26 cellular contexts compared by ENCODE assay signal in the genomic region with DNA sequence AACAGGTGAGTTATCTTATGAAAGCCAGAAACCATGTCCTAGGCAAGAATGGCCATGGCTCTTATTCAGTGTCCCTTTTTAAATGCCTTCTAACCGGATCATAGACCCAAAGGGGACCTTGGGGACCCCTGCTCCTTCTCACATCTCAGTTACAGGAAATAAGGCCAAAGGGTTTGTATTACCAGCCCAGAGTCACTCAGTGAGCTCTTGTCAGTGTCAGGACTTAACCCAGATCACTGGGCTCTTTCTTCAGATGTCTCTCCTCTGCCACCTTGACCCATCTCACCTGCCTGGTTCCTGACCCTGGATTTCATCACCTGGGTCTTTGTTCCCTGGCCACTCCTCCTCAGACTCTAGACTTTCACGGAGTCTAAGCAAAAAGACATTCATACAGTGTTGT.
DNase-seq lines count a peak whose midpoint lies in the region; ATAC-seq, FAIRE-seq and TF ChIP-seq lines count a peak whose summit lies in the region.
"Had no signal": no experiment of that assay in that cellular context is flagged by ENCODE, and none has a peak within 500 bp of the region (broad histone marks: within the 10 kb centered on the region; RNA-seq: fewer than 3 reads in every experiment).

No MANE protein-coding gene starts in this region.

- no peaks in the 10 kb centered on the region for H3K79me2 ChIP-seq in GM12878 (ENCODE audit: control insufficient read depth, insufficient read depth, low read length)

- no peak for TF ChIP-seq CTCF in GM12878 (IDR thresholded peaks at IDR 0.05 in 2 of 3, conservative IDR thresholded peaks at IDR 0.05 in 1 of 3; ENCODE audit: control insufficient read depth in 2 of 3, extremely low read depth in 1 of 3, insufficient read depth in 1 of 3, low read depth in 3 of 3, low read length in 3 of 3)

- no peak overlapping the region for H2BK120ac ChIP-seq in neuronal stem cell (ENCODE audit: low read depth, low read length)

- ATAC-seq in GM18867 (IDR thresholded peaks at IDR 0.05; ENCODE audit: unreplicated experiment) (peak; percentile 4), HG02678 (IDR thresholded peaks at IDR 0.05; ENCODE audit: unreplicated experiment) (peak; percentile 5), GM12878 (peak; percentile 17), GM21381 (IDR thresholded peaks at IDR 0.05; ENCODE audit: unreplicated experiment) (no peak)
- ATAC-seq in activated naive CD8-positive, alpha-beta T cell treated with anti-CD3 and anti-CD28 coated beads, Interleukin-2, amount 50 U/mL, for 24 hours, result no peak
- ATAC-seq: HCT116, HepG2, PC-3 had no signal

- H3K4ac ChIP-seq in neuronal stem cell (ENCODE audit: low read length), result no peak overlapping the region

- H2BK5ac ChIP-seq in neuronal stem cell (ENCODE audit: low read length), result no peak overlapping the region

- H2BK12ac ChIP-seq in neuronal stem cell (ENCODE audit: low read length), result no peak overlapping the region

- DNase-seq in GM12878 (ENCODE audit: low read depth, low spot score) (no peak), neuronal stem cell (ENCODE audit: low spot score) (no peak), T-helper 9 cell (no peak)
- DNase-seq in activated naive CD8-positive, alpha-beta T cell treated with anti-CD3 and anti-CD28 coated beads, Interleukin-2, amount 50 U/mL, for 24 hours, result no peak
- no peak for DNase-seq in activated CD4-positive, alpha-beta T cell treated with anti-CD3 and anti-CD28 coated beads for 4 hours
- DNase-seq: ACHN; AML-193; Caco-2; CD4-positive, CD25-positive, alpha-beta regulatory T cell; DMS53; GM23248; KG1; NCI-H1092; NCI-H2081 treated with DMSO at 0.1 percent for 48 hours; NCI-H226; NCI-H526 treated with DMSO at 0.1 percent for 48 hours; NK-92 treated with Interleukin-12 subunit alpha and Interleukin-12 subunit beta, amount 100 ng/mL, for 24 hours; PC-3; T-helper 2 cell had no signal

- H3K4me1 ChIP-seq in GM12878 (ENCODE audit: control insufficient read depth, insufficient read depth, low read length), result peaks cover 18% of the 10 kb centered on the region
- H3K4me1 ChIP-seq in neuronal stem cell (ENCODE audit: control insufficient read depth in 2 of 2, insufficient read depth in 1 of 2, low read depth in 1 of 2, low read length in 2 of 2), result peaks cover 2 to 17% of the 10 kb centered on the region in 2 donors
- H3K4me1 ChIP-seq: Caco-2 had no signal

- intact Hi-C loops in GM12878 (cut with micrococcal nuclease; ENCODE audit: unreplicated experiment), result loop anchor here (1.0 kb wide), 1 partner anchor 44 kb away; no protein-coding TSS in a partner anchor

- H2AK5ac ChIP-seq in neuronal stem cell (ENCODE audit: low read depth, low read length), result no peak overlapping the region

- H3K4me2 ChIP-seq in GM12878 (ENCODE audit: control insufficient read depth, insufficient read depth) (peak overlapping the region; percentile 76), neuronal stem cell (ENCODE audit: insufficient read depth, low read length, poor library complexity, severe bottlenecking) (no peak overlapping the region)

- in situ Hi-C loops in GM12878 (cut with MboI), result no loop called here

- no peak overlapping the region for H2BK15ac ChIP-seq in neuronal stem cell (ENCODE audit: low read length)

- CTCF ChIA-PET in GM12878 (lab: Yijun Ruan, JAX), result interaction anchor here (2.5 to 4.1 kb wide), 2 partner anchors 44 to 46 kb away, joined by 7 to 16 read pairs; no protein-coding TSS in a partner anchor

- SMC1A ChIA-PET in GM12878 (lab: Charles Lee; ENCODE audit: uncharacterized antibody, unreplicated experiment), result interaction anchor here (0.6 to 7.3 kb wide), 6 partner anchors 32 to 154 kb away, joined by 3 to 105 read pairs (median 10); no protein-coding TSS in a partner anchor

- peaks cover 3% of the 10 kb centered on the region for H3K27me3 Mint-ChIP-seq in activated naive CD8-positive, alpha-beta T cell treated with anti-CD3 and anti-CD28 coated beads, Interleukin-2, amount 50 U/mL, for 24 hours
- H3K27me3 Mint-ChIP-seq: CD4-positive, CD25-positive, alpha-beta regulatory T cell had no signal

- H3K4me1 Mint-ChIP-seq in activated naive CD8-positive, alpha-beta T cell treated with anti-CD3 and anti-CD28 coated beads, Interleukin-2, amount 50 U/mL, for 24 hours, result no peaks in the 10 kb centered on the region
- H3K4me1 Mint-ChIP-seq: CD4-positive, CD25-positive, alpha-beta regulatory T cell had no signal

- no peaks in the 10 kb centered on the region for H3K36me3 Mint-ChIP-seq in activated naive CD8-positive, alpha-beta T cell treated with anti-CD3 and anti-CD28 coated beads, Interleukin-2, amount 50 U/mL, for 24 hours (ENCODE audit: low read depth)
- H3K36me3 Mint-ChIP-seq: CD4-positive, CD25-positive, alpha-beta regulatory T cell had no signal

- RAD21 ChIA-PET in GM12878 (lab: Charles Lee; ENCODE audit: unreplicated experiment), result interaction anchor here (0.8 to 3.0 kb wide), 4 partner anchors 42 to 83 kb away, joined by 3 to 39 read pairs (median 6); no protein-coding TSS in a partner anchor

- TF ChIP-seq POLR2A in GM12878 (IDR thresholded peaks at IDR 0.05; ENCODE audit: low read depth, low read length), result no peak

- no peak for FAIRE-seq in GM12878 (lab: Jason Lieb, UNC)
- FAIRE-seq: GM18507, HepG2 had no signal

- H4K91ac ChIP-seq in neuronal stem cell (ENCODE audit: low read depth, low read length, poor library complexity), result no peak overlapping the region

- no peak overlapping the region for H4K8ac ChIP-seq in neuronal stem cell (ENCODE audit: low read depth, low read length)

- no peak overlapping the region for H3K23ac ChIP-seq in neuronal stem cell (ENCODE audit: low read depth, low read length, poor library complexity)

- H3K27ac Mint-ChIP-seq in activated naive CD8-positive, alpha-beta T cell treated with anti-CD3 and anti-CD28 coated beads, Interleukin-2, amount 50 U/mL, for 24 hours, result no peak overlapping the region
- H3K27ac Mint-ChIP-seq: CD4-positive, CD25-positive, alpha-beta regulatory T cell had no signal

- H3K9me3 ChIP-seq in GM12878 (replicated peaks; ENCODE audit: control insufficient read depth, insufficient read depth, low read length) (no peaks in the 10 kb centered on the region; the same call in 2 of the 3 replicates), neuronal stem cell (replicated peaks in 1 of 2; ENCODE audit: control insufficient read depth in 2 of 2, insufficient read depth in 1 of 2, low read depth in 1 of 2, low read length in 2 of 2) (peaks cover 0 to 5% of the 10 kb centered on the region in 2 donors)

- H2AFZ ChIP-seq in GM12878 (ENCODE audit: control insufficient read depth, low read depth, low read length) (peak overlapping the region; percentile 71), neuronal stem cell (ENCODE audit: low read length) (peak overlapping the region; percentile 37)
- H2AFZ ChIP-seq: GM23248 had no signal

- no peaks in the 10 kb centered on the region for H4K20me1 ChIP-seq in GM12878 (ENCODE audit: control insufficient read depth, insufficient read depth)

- 0% methylated on average over 2 of the region's 2 CpGs for WGBS in GM12878 (ENCODE audit: insufficient coverage, insufficient replicate concordance, low lambda C conversion rate, missing lambda C conversion rate)
- no CpG with 5 or more reads among the region's 2 CpGs for WGBS in neuronal stem cell (ENCODE audit: extremely low coverage in 2 of 2, insufficient read length in 2 of 2, insufficient replicate concordance in 1 of 2), 2 donors

- no peak overlapping the region for H3K14ac ChIP-seq in neuronal stem cell (ENCODE audit: low read length)

- no peaks in the 10 kb centered on the region for H3K36me3 ChIP-seq in GM12878 (ENCODE audit: control insufficient read depth in 2 of 2, insufficient read depth in 2 of 2, low read length in 1 of 2)
- H3K36me3 ChIP-seq in neuronal stem cell (replicated peaks in 1 of 2; ENCODE audit: control insufficient read depth in 2 of 2, insufficient read depth in 2 of 2, low read length in 2 of 2), result no peaks in the 10 kb centered on the region

- no peak overlapping the region for H3K18ac ChIP-seq in neuronal stem cell (ENCODE audit: low read length)

- TF ChIP-seq EP300 in GM12878 (IDR thresholded peaks at IDR 0.05; ENCODE audit: borderline replicate concordance in 1 of 2, control insufficient read depth in 1 of 2, low read depth in 2 of 2, low read length in 2 of 2), result no peak

- H3K9ac ChIP-seq in GM12878 (ENCODE audit: control insufficient read depth, insufficient read depth, low read length), result peak overlapping the region; percentile 64
- H3K9ac ChIP-seq in neuronal stem cell (ENCODE audit: low read depth, low read length, poor library complexity), result no peak overlapping the region
- H3K9ac ChIP-seq: GM23248 had no signal

- POLR2A ChIA-PET in GM12878 (lab: Charles Lee), result interaction anchor here (0.6 to 1.4 kb wide), 2 partner anchors 32 to 115 kb away, joined by 3 read pairs; no protein-coding TSS in a partner anchor

- peak overlapping the region; percentile 79 for H3K27ac ChIP-seq in GM12878 (ENCODE audit: control insufficient read depth, insufficient read depth)
- no peak overlapping the region for H3K27ac ChIP-seq in neuronal stem cell (replicated peaks; ENCODE audit: low read length)
- H3K27ac ChIP-seq: GM23248, RWPE1 had no signal

- no TSS peak for BruUV-seq in GM12878 (replicated peaks; lab: Mats Ljungman, UMichigan)

- H3K4me3 ChIP-seq in GM12878, result no peak overlapping the region
- no peak overlapping the region for H3K4me3 ChIP-seq in neuronal stem cell (ENCODE audit: low read length in 2 of 2)
- H3K4me3 ChIP-seq: GM23248 had no signal

- no peaks in the 10 kb centered on the region for H3K79me1 ChIP-seq in neuronal stem cell (ENCODE audit: low read depth, low read length)

- H3K27me3 ChIP-seq in GM12878 (replicated peaks in 1 of 2; ENCODE audit: control insufficient read depth in 2 of 2, insufficient read depth in 2 of 2, low read length in 1 of 2) (no peaks in the 10 kb centered on the region), neuronal stem cell (ENCODE audit: control insufficient read depth in 3 of 3, insufficient read depth in 3 of 3, low read depth in 1 of 3, low read length in 3 of 3) (no peaks in the 10 kb centered on the region)

- H3K4me3 Mint-ChIP-seq in activated naive CD8-positive, alpha-beta T cell treated with anti-CD3 and anti-CD28 coated beads, Interleukin-2, amount 50 U/mL, for 24 hours, result no peak overlapping the region
- H3K4me3 Mint-ChIP-seq: CD4-positive, CD25-positive, alpha-beta regulatory T cell had no signal

- no peaks in the 10 kb centered on the region for H3K9me3 Mint-ChIP-seq in activated naive CD8-positive, alpha-beta T cell treated with anti-CD3 and anti-CD28 coated beads, Interleukin-2, amount 50 U/mL, for 24 hours

- TF ChIP-seq RAD21 in GM12878 (IDR thresholded peaks at IDR 0.05; ENCODE audit: insufficient read depth, low read depth, low read length), result no peak

Comparison
In these comparisons a context has a peak if more than half of its experiments do, and no peak if none do; other contexts are left out.
1. ATAC-seq: peak in GM18867 (single experiment), HG02678 (single experiment) and GM12878 (single experiment); none in activated naive CD8-positive, alpha-beta T cell treated with anti-CD3 and anti-CD28 coated beads, Interleukin-2, amount 50 U/mL, for 24 hours (single experiment) and GM21381 (single experiment).